ENCODE assay signal across 27 cellular contexts in genomic region chr9:114037249-114037648, GRCh38. TPM values are rescaled to one million over a fixed set of nuclear protein-coding genes. Genes with fewer than 3 reads are reported as not detected.
A peak's percentile ranks its signal among the peaks of the same experiment; 100 is the strongest.
DNase-seq lines count a peak whose midpoint lies in the region; ATAC-seq and TF ChIP-seq lines count a peak whose summit lies in the region.
"Had no signal": no experiment of that assay in that cellular context is flagged by ENCODE, and none has a peak within 500 bp of the region (broad histone marks: within the 10 kb centered on the region; RNA-seq: fewer than 3 reads in every experiment).

No MANE protein-coding gene starts in this region.

- whole genome bisulfite sequencing in esophagus muscularis mucosa = 84% methylated on average over 5 of the region's 5 CpGs

- H3K4me1 ChIP-seq in esophagus muscularis mucosa = no peaks in the 10 kb centered on the region

- POLR2A ChIA-PET in GM10248 (lab: Yijun Ruan, JAX) (no interaction called here), HEK293T (lab: Yijun Ruan, JAX) (no interaction called here)

- TF ChIP-seq POLR2A in esophagus muscularis mucosa (IDR thresholded peaks at IDR 0.05; ENCODE audit: low read depth) = no peak

- H3K27ac ChIP-seq in esophagus muscularis mucosa (replicated peaks in 1 of 4) = no peak overlapping the region
- H3K27ac ChIP-seq: C4-2B, GM23248, KMS-11, PC-9 had no signal

- H3K4me3 ChIP-seq in H7 (ENCODE audit: insufficient read depth, low read depth, low read length) (no peak overlapping the region), esophagus muscularis mucosa (no peak overlapping the region)
- H3K4me3 ChIP-seq: GM23248, PC-9 had no signal

- DNase-seq in GM10248 (ENCODE audit: extremely low spot score) = peak; percentile 5
- peak; percentile 18 for DNase-seq in H7
- peak; percentile 77 for DNase-seq in esophagus muscularis mucosa (ENCODE audit: extremely low spot score)
- DNase-seq in posterior vena cava (ENCODE audit: low spot score) = peak; percentile 13
- no peak for DNase-seq in AG20443 (ENCODE audit: low spot score)
- no peak for DNase-seq in HEK293T (ENCODE audit: extremely low spot score)
- DNase-seq: CD8-positive, alpha-beta memory T cell; GF-D8; GM23248; H9; HFFc6; IMR-90; MM.1S; NCI-H2029; NCI-H446; NCI-H524 treated with DMSO at 0.1 percent for 48 hours; NCI-H82; NK-92 treated with Interleukin-12 subunit alpha and Interleukin-12 subunit beta, amount 100 ng/mL, for 24 hours; PC-9; RPMI8226; SHP77 had no signal

- TF ChIP-seq CTCF in GM10248 (IDR thresholded peaks at IDR 0.05; ENCODE audit: control extremely low read depth, extremely low read depth, low read depth, missing control alignments) (no peak), esophagus muscularis mucosa (IDR thresholded peaks at IDR 0.05) (no peak)

- ATAC-seq in HG03565 (IDR thresholded peaks at IDR 0.05; ENCODE audit: unreplicated experiment) = no peak

- H3K36me3 ChIP-seq in H7 (replicated peaks; ENCODE audit: control insufficient read depth, insufficient read depth, low read length) (no peaks in the 10 kb centered on the region; the same call in 1 of the 2 replicates), esophagus muscularis mucosa (peaks cover 0 to 46% (median 27%) of the 10 kb centered on the region in 4 donors)

- CTCF ChIA-PET in GM10248 (lab: Yijun Ruan, JAX) (interaction anchor here (1.3 kb wide), 1 partner anchor 21 kb away, joined by 3 read pairs; no protein-coding TSS in a partner anchor), HEK293T (lab: Yijun Ruan, JAX) (interaction anchor here (0.6 kb wide), 1 partner anchor 1963 kb away, joined by 6 read pairs; no protein-coding TSS in a partner anchor)

- H3K27me3 ChIP-seq in H7 (ENCODE audit: control insufficient read depth, insufficient read depth, low read length) (no peaks in the 10 kb centered on the region), esophagus muscularis mucosa (no peaks in the 10 kb centered on the region)

- TF ChIP-seq EP300 in esophagus muscularis mucosa (IDR thresholded peaks at IDR 0.05) = no peak

- intact Hi-C loops in esophagus muscularis mucosa (cut with DNase I) = no loop called here
- intact Hi-C loops in posterior vena cava (cut with DNase I) = loop anchor here in 1 of 2 donors (10.0 kb wide), 1 partner anchor 352 kb away; no protein-coding TSS in a partner anchor

- peaks cover 0 to 3% (median 0%) of the 10 kb centered on the region in 4 donors for H3K9me3 ChIP-seq in esophagus muscularis mucosa

TF ChIP-seq in HEK293T, 16 proteins besides CTCF, POLR2A, EP300 and RAD21:
- no peak for TF ChIP-seq PKNOX1 (IDR thresholded peaks at IDR 0.05)
- no peak for TF ChIP-seq ZNF384 (IDR thresholded peaks at IDR 0.05)
- TF ChIP-seq ARNT (IDR thresholded peaks at IDR 0.05) = no peak
- TF ChIP-seq TARDBP (IDR thresholded peaks at IDR 0.05) = no peak
- TF ChIP-seq NFRKB (IDR thresholded peaks at IDR 0.05) = no peak
- no peak for TF ChIP-seq SUZ12 (IDR thresholded peaks at IDR 0.05)
- no peak for TF ChIP-seq L3MBTL2 (conservative IDR thresholded peaks at IDR 0.05)
- no peak for TF ChIP-seq BHLHE40 (IDR thresholded peaks at IDR 0.05; ENCODE audit: borderline replicate concordance)
- no peak for TF ChIP-seq ELF4 (IDR thresholded peaks at IDR 0.05)
- no peak for TF ChIP-seq FOXM1 (IDR thresholded peaks at IDR 0.05; ENCODE audit: borderline replicate concordance)
TF ChIP-seq in HEK293T: peak in this region for 0.

RNA-seq across cellular contexts. Expression of gene AMBP, which starts 40.9 kb away (rescaled TPM):
- total RNA-seq in H7 (2014; rRNA removed; shearing (Covaris generic)) = 1.6 and 1.7 TPM in 2 replicates
- total RNA-seq in esophagus muscularis mucosa = not detected
- total RNA-seq in posterior vena cava = under 1 TPM in 1 of 2 donors, not detected in 1; 0.65 TPM
- total RNA-seq: A673; B cell; CD8-positive, alpha-beta memory T cell; GM23248; HFFc6; IMR-90; PC-9; SK-MEL-5 had no signal

Comparison
In these comparisons a context has a peak if more than half of its experiments do, and no peak if none do; other contexts are left out.
1. DNase-seq: peak in GM10248 (single experiment), H7 (single experiment), esophagus muscularis mucosa (single experiment) and posterior vena cava (single experiment); none in AG20443 (single experiment) and HEK293T (single experiment).